8 cellular contexts compared by ENCODE assay signal in the genomic region with DNA sequence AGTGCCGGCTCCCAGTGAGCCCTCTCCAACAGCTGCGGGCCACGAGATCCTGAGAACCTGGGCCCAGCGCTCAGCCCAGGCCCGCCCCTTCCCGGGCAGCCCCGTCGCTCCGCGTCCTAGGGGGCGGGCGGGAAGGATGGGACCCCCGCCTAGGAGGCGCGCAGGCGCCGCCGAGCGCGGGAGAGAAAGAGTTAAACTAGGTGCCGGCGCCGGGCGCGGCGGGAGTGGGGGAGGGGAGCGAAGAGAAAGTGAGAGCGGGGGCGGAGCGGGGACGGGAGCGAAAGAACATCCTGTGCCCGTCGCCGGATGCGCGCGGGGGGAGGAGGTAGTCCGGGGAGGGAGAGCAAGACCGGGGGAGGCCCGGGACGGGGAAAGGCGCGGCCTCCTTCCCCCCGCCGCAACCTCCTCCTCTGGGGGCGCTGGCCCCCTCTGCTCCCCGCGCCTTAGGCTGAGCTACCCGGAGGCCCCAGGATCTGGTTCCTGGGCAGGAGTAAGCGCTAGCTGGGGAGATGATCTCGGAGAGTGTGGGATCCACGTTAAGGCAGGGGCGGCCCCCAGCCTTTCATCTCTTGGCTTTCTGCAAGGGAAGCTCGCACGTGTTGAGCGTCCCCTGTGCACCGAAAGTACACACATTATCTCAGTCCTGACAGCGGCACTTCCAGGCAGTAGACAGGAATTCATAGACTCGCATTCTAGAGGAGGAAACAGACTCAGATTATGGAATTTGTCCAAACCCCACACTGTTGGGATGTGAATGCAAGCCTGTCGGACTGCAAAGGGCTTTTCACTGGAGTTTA. TPM values are rescaled to one million over a fixed set of nuclear protein-coding genes. Genes with fewer than 3 reads are reported as not detected.
DNase-seq lines count a peak whose midpoint lies in the region; ATAC-seq and TF ChIP-seq lines count a peak whose summit lies in the region.

No MANE protein-coding gene starts in this region.

- H3K9me3 Mint-ChIP-seq in activated CD8-positive, alpha-beta T cell treated with anti-CD3 and anti-CD28 coated beads for 36 hours, result no peaks in the 10 kb centered on the region

- H3K9me3 ChIP-seq in lung (ENCODE audit: control insufficient read depth in 2 of 2, insufficient read depth in 1 of 2, low read length in 1 of 2), result no peaks in the 10 kb centered on the region

- peaks cover 74% of the 10 kb centered on the region for H3K4me1 Mint-ChIP-seq in activated CD8-positive, alpha-beta T cell treated with anti-CD3 and anti-CD28 coated beads for 36 hours (ENCODE audit: low read depth)

- peak overlapping the region; percentile 99 to 100 for H3K27ac ChIP-seq in lung (ENCODE audit: low read depth in 1 of 2, low read length in 1 of 2)

- CTCF ChIA-PET in activated CD8-positive, alpha-beta T cell treated with anti-CD3 and anti-CD28 coated beads for 36 hours (lab: Charles Lee), result interaction anchor here (0.9 to 9.6 kb wide), 17 partner anchors 7 to 434 kb away, joined by 3 to 236 read pairs (median 4); a partner anchor contains a TSS

- WGBS in lung, 2 donors, result 0 to 1% methylated on average over 50 to 61 of the region's 61 CpGs

- peaks cover 26 to 40% of the 10 kb centered on the region in 2 donors for H3K4me1 ChIP-seq in lung (ENCODE audit: control insufficient read depth in 2 of 2, insufficient read depth in 2 of 2, low read length in 2 of 2)

- peak overlapping the region; percentile 81 for H3K4me3 Mint-ChIP-seq in activated CD8-positive, alpha-beta T cell treated with anti-CD3 and anti-CD28 coated beads for 36 hours

- no peaks in the 10 kb centered on the region for H3K36me3 Mint-ChIP-seq in activated CD8-positive, alpha-beta T cell treated with anti-CD3 and anti-CD28 coated beads for 36 hours (ENCODE audit: low read depth)

- DNase-seq in AG20443 (ENCODE audit: low spot score) (peak; percentile 83), NCI-H748 (lab: John Stamatoyannopoulos, UW; ENCODE audit: unreplicated experiment) (peak; percentile 88), ecto neural progenitor cell (ENCODE audit: low spot score) (peak; percentile 92), lung (ENCODE audit: low spot score) (peak; percentile 97)
- peak; percentile 98 for DNase-seq in activated CD8-positive, alpha-beta T cell treated with anti-CD3 and anti-CD28 coated beads for 36 hours
- peak; percentile 83 to 93 (median 84) for DNase-seq in stimulated activated CD4-positive, alpha-beta T cell treated with anti-CD3 and anti-CD28 coated beads, TNF-alpha, amount 100 ng/mL, for 1 hour (ENCODE audit: low read depth in 3 of 3, low spot score in 1 of 3)

- no peak for TF ChIP-seq CTCF in activated CD8-positive, alpha-beta T cell treated with anti-CD3 and anti-CD28 coated beads for 36 hours (IDR thresholded peaks at IDR 0.05)
- TF ChIP-seq CTCF in lung (IDR thresholded peaks at IDR 0.05; ENCODE audit: control extremely low read depth, extremely low read depth), result no peak

- H3K27ac Mint-ChIP-seq in activated CD8-positive, alpha-beta T cell treated with anti-CD3 and anti-CD28 coated beads for 36 hours, result peak overlapping the region; percentile 94

- ATAC-seq in GM18907 (IDR thresholded peaks at IDR 0.05; ENCODE audit: unreplicated experiment) (peak; percentile 48), HG03139 (IDR thresholded peaks at IDR 0.05; ENCODE audit: unreplicated experiment) (peak; percentile 40), lung (ENCODE audit: insufficient read depth, low FRiP score) (peak; percentile 71)
- peak; percentile 60 for ATAC-seq in activated CD8-positive, alpha-beta T cell treated with anti-CD3 and anti-CD28 coated beads for 36 hours

- peak overlapping the region; percentile 57 for H3K4me3 ChIP-seq in lung

- POLR2A ChIA-PET in activated CD8-positive, alpha-beta T cell treated with anti-CD3 and anti-CD28 coated beads for 36 hours (lab: Charles Lee), result interaction anchor here (0.7 to 8.1 kb wide), 17 partner anchors 17 to 161 kb away, joined by 3 to 95 read pairs (median 5); a partner anchor contains a TSS

- H3K27me3 ChIP-seq in lung (ENCODE audit: control insufficient read depth, insufficient read depth), result no peaks in the 10 kb centered on the region

- no peaks in the 10 kb centered on the region for H3K36me3 ChIP-seq in lung (ENCODE audit: control insufficient read depth in 2 of 2, insufficient read depth in 2 of 2, low read length in 2 of 2)

- no peaks in the 10 kb centered on the region for H3K27me3 Mint-ChIP-seq in activated CD8-positive, alpha-beta T cell treated with anti-CD3 and anti-CD28 coated beads for 36 hours

- intact Hi-C loops in activated CD8-positive, alpha-beta T cell treated with anti-CD3 and anti-CD28 coated beads for 36 hours (cut with micrococcal nuclease), result loop anchor here (2.0 kb wide), 1 partner anchor 43 kb away; a partner anchor contains a TSS

RNA-seq across cellular contexts. Expression of a gene that starts 4.9 kb away (rescaled TPM):
- 1 to 10 TPM; 1.0 to 1.1 TPM for total RNA-seq in activated CD8-positive, alpha-beta T cell treated with anti-CD3 and anti-CD28 coated beads for 36 hours
- under 1 TPM; 0.20 to 0.52 TPM for total RNA-seq in lung
- polyA plus RNA-seq in lung, result 1 to 10 TPM; 1.0 to 1.1 TPM

RNA-seq across cellular contexts. Expression of a gene that starts 43.2 kb away (rescaled TPM):
- 10 to 100 TPM; 90.6 to 93.4 TPM for total RNA-seq in activated CD8-positive, alpha-beta T cell treated with anti-CD3 and anti-CD28 coated beads for 36 hours
- 100 to 1,000 TPM in 1 of 2 donors, 10 to 100 TPM in 1; 25.9 to 184 TPM for total RNA-seq in lung
- 100 to 1,000 TPM in 1 of 2 donors, 10 to 100 TPM in 1; 27.7 to 245 TPM for polyA plus RNA-seq in lung

RNA-seq across cellular contexts. Expression of a gene that starts 44.5 kb away (rescaled TPM):
- total RNA-seq in activated CD8-positive, alpha-beta T cell treated with anti-CD3 and anti-CD28 coated beads for 36 hours, result not detected
- total RNA-seq in lung, result not detected
- polyA plus RNA-seq in lung, result not detected

RNA-seq across cellular contexts. Expression of a gene that starts 48.9 kb away (rescaled TPM):
- total RNA-seq in activated CD8-positive, alpha-beta T cell treated with anti-CD3 and anti-CD28 coated beads for 36 hours, result not detected
- not detected for total RNA-seq in lung
- polyA plus RNA-seq in lung, result not detected

Comparison
In these comparisons a context has a peak if more than half of its experiments do, and no peak if none do; other contexts are left out.
1. Peak in every context shown above with its lines: DNase-seq, ATAC-seq, H3K4me3 ChIP-seq and H3K27ac ChIP-seq.